In genomic region chr3:171936231-171936841, GRCh38 we compare ENCODE assay signal across 12 cellular contexts.
DNase-seq lines count a peak whose midpoint lies in the region; ATAC-seq, FAIRE-seq and TF ChIP-seq lines count a peak whose summit lies in the region.
"Had no signal": no experiment of that assay in that cellular context is flagged by ENCODE, and none has a peak within 500 bp of the region (broad histone marks: within the 10 kb centered on the region; RNA-seq: fewer than 3 reads in every experiment).

No MANE protein-coding gene starts in this region.

- no peaks in the 10 kb centered on the region for H3K27me3 ChIP-seq in pancreas
- H3K27me3 ChIP-seq in spleen (replicated peaks in 1 of 7): no peaks in the 10 kb centered on the region

- no peak for FAIRE-seq in pancreas (lab: Jason Lieb, UNC)
- FAIRE-seq in GM12891 (lab: Jason Lieb, UNC): no peak
- FAIRE-seq: endothelial cell of umbilical vein had no signal

- no peak for TF ChIP-seq CTCF in pancreas (IDR thresholded peaks at IDR 0.05)
- TF ChIP-seq CTCF in spleen (IDR thresholded peaks at IDR 0.05 in 8 of 11, conservative IDR thresholded peaks at IDR 0.05 in 3 of 11): no peak

- H3K4me1 ChIP-seq in pancreas: peaks cover 0 to 4% (median 0%) of the 10 kb centered on the region in 3 donors
- H3K4me1 ChIP-seq in spleen: peaks cover 0 to 12% (median 0%) of the 10 kb centered on the region in 6 donors

- H3K4me3 ChIP-seq in pancreas: no peak overlapping the region
- no peak overlapping the region for H3K4me3 ChIP-seq in spleen

- 76 to 79% methylated on average over 4 of the region's 4 CpGs for WGBS in pancreas, 2 donors
- 64 to 92% (median 71%) methylated on average over 4 of the region's 4 CpGs for WGBS in spleen, 5 donors

- intact Hi-C loops in pancreas (cut with DNase I): no loop called here
- intact Hi-C loops in spleen (cut with DNase I; ENCODE audit: low total_unique reads): no loop called here

- H3K36me3 ChIP-seq in pancreas (no peaks in the 10 kb centered on the region), spleen (no peaks in the 10 kb centered on the region)

- TF ChIP-seq POLR2A in GM12891 (IDR thresholded peaks at IDR 0.05; ENCODE audit: low read depth, low read length) (no peak), spleen (IDR thresholded peaks at IDR 0.05) (no peak)

- peak; percentile 94 for ATAC-seq in esophagus mucosa
- peak in 3 of 4 donors; percentile 21 to 81 (median 71) for ATAC-seq in pancreas
- ATAC-seq in HG02588 (IDR thresholded peaks at IDR 0.05; ENCODE audit: unreplicated experiment): no peak
- ATAC-seq in GM21423 (IDR thresholded peaks at IDR 0.05; ENCODE audit: unreplicated experiment): no peak

- peak; percentile 51 for DNase-seq in GF-D8 (lab: John Stamatoyannopoulos, UW)
- peak; percentile 45 for DNase-seq in NOMO-1 treated with dmso at 0.1 percent for 144 hours (lab: John Stamatoyannopoulos, UW; ENCODE audit: unreplicated experiment)
- DNase-seq in pancreas: no peak
- no peak for DNase-seq in GM12891 (ENCODE audit: insufficient read length, low spot score)
- DNase-seq in spleen: no peak
- DNase-seq: activated gamma-delta T cell treated with Interleukin-2 at 50 U/mL for 16 hours; stimulated activated CD4-positive, alpha-beta T cell treated with anti-CD3 and anti-CD28 coated beads, Interleukin-4, amount 100 ng/mL, for 4 hours; T1000 had no signal

- H3K9me3 ChIP-seq in pancreas: no peaks in the 10 kb centered on the region
- no peaks in the 10 kb centered on the region for H3K9me3 ChIP-seq in spleen

- H3K27ac ChIP-seq in pancreas (peak overlapping the region in 2 of 4 donors; percentile 46 to 54), spleen (peak overlapping the region in 1 of 8 donors; percentile 9)

TF ChIP-seq in GM12891, 5 proteins besides CTCF, POLR2A, EP300 and RAD21:
- no peak for TF ChIP-seq PAX5 (IDR thresholded peaks at IDR 0.05; ENCODE audit: insufficient read depth, low read length, severe bottlenecking)
- no peak for TF ChIP-seq POU2F2 (IDR thresholded peaks at IDR 0.05; ENCODE audit: low read depth, low read length)
- no peak for TF ChIP-seq SPI1 (IDR thresholded peaks at IDR 0.05; ENCODE audit: low read depth, low read length)
- TF ChIP-seq POLR2AphosphoS5 (IDR thresholded peaks at IDR 0.05; ENCODE audit: low read depth, low read length): no peak
- no peak for TF ChIP-seq TAF1 (IDR thresholded peaks at IDR 0.05; ENCODE audit: low read depth, low read length)
TF ChIP-seq in GM12891: peak in this region for 0.

Comparison
In these comparisons a context has a peak if more than half of its experiments do, and no peak if none do; other contexts are left out.
1. DNase-seq: peak in GF-D8 (single experiment) and NOMO-1 treated with dmso at 0.1 percent for 144 hours (single experiment); none in pancreas (0 of 6), GM12891 (single experiment) and spleen (single experiment).
2. ATAC-seq: peak in esophagus mucosa (single experiment) and pancreas (3 of 4); none in HG02588 (single experiment) and GM21423 (single experiment).